In genomic region chr10:25616903-25617592, GRCh38 we compare ENCODE assay signal across 22 cellular contexts.
DNase-seq lines count a peak whose midpoint lies in the region; ATAC-seq and TF ChIP-seq lines count a peak whose summit lies in the region.
"Had no signal": no experiment of that assay in that cellular context is flagged by ENCODE, and none has a peak within 500 bp of the region (broad histone marks: within the 10 kb centered on the region; RNA-seq: fewer than 3 reads in every experiment).

No MANE protein-coding gene starts in this region.

- no peak overlapping the region for H4K91ac ChIP-seq in H9 (ENCODE audit: insufficient read length, low read depth, low read length)

- H3K9me3 ChIP-seq in psoas muscle (no peaks in the 10 kb centered on the region), skeletal muscle tissue (ENCODE audit: control insufficient read depth in 3 of 3, low read length in 3 of 3) (peaks cover 0 to 2% (median 0%) of the 10 kb centered on the region in 3 donors), prostate gland (no peaks in the 10 kb centered on the region), H9 (ENCODE audit: control insufficient read depth, low read depth, low read length) (no peaks in the 10 kb centered on the region)
- H3K9me3 ChIP-seq: BE2C, BLaER1 had no signal

- DNase-seq in neural crest cell (ENCODE audit: low read depth, low spot score) = no peak
- no peak for DNase-seq in psoas muscle
- DNase-seq in activated T-cell treated with anti-CD3 and anti-CD28 coated beads for 4 hours = no peak
- DNase-seq in prostate gland (ENCODE audit: low spot score) = no peak
- no peak for DNase-seq in H9
- DNase-seq: 8988T; ACHN; BE2C; CD4-positive, alpha-beta memory T cell; CD4-positive, CD25-positive, alpha-beta regulatory T cell; CD8-positive, alpha-beta memory T cell; COR-L47; DMS 273 treated with DMSO at 0.1 percent for 48 hours; DMS153; DMS53; DMS79; DND-41; EL; GF-D8 had no signal

- no peak overlapping the region for H4K8ac ChIP-seq in H9 (replicated peaks; ENCODE audit: insufficient read length, low read depth, low read length)

- H2AK5ac ChIP-seq in H9 (ENCODE audit: insufficient read length, low read length) = no peak overlapping the region

- H3K79me1 ChIP-seq in H9 (ENCODE audit: insufficient read depth, low read depth, low read length, poor library complexity, severe bottlenecking) = no peaks in the 10 kb centered on the region

- TF ChIP-seq CTCF in neural crest cell (conservative IDR thresholded peaks at IDR 0.05) (no peak), psoas muscle (IDR thresholded peaks at IDR 0.05) (no peak), prostate gland (IDR thresholded peaks at IDR 0.05) (no peak), H9 (conservative IDR thresholded peaks at IDR 0.05) (no peak)

- H3K27ac ChIP-seq in psoas muscle (peak overlapping the region; percentile 32), skeletal muscle tissue (ENCODE audit: low read depth, low read length) (peak overlapping the region; percentile 44), prostate gland (no peak overlapping the region), H9 (ENCODE audit: insufficient read length, low read depth, low read length) (no peak overlapping the region)
- H3K27ac ChIP-seq: BLaER1 had no signal

- no peak overlapping the region for H3K4me2 ChIP-seq in H9 (ENCODE audit: insufficient read depth, insufficient read length, low read length)
- H3K4me2 ChIP-seq: BLaER1 had no signal

- 45 to 82% (median 53%) methylated on average over 1 of the region's 1 CpG for WGBS in psoas muscle, 3 donors
- 81% methylated on average over 1 of the region's 1 CpG for WGBS in prostate gland
- WGBS in H9 (ENCODE audit: extremely low coverage, insufficient read length, low lambda C conversion rate) = no CpG with 5 or more reads among the region's 1 CpG

- H4K5ac ChIP-seq in H9 (ENCODE audit: insufficient read length, low read depth, low read length) = no peak overlapping the region

- H3K4me1 ChIP-seq in psoas muscle (no peaks in the 10 kb centered on the region), skeletal muscle tissue (ENCODE audit: control insufficient read depth in 3 of 3, insufficient read depth in 3 of 3, low read length in 3 of 3) (peaks cover 0 to 8% (median 4%) of the 10 kb centered on the region in 3 donors), prostate gland (replicated peaks) (no peaks in the 10 kb centered on the region), H9 (ENCODE audit: insufficient read depth, low read length) (no peaks in the 10 kb centered on the region)
- H3K4me1 ChIP-seq: BE2C, BLaER1 had no signal

- H3T11ph ChIP-seq in H9 (ENCODE audit: low read length) = no peak overlapping the region

- H3K23me2 ChIP-seq in H9 (ENCODE audit: insufficient read length, low read depth, low read length, poor library complexity, severe bottlenecking) = no peaks in the 10 kb centered on the region

- H3K9ac ChIP-seq in skeletal muscle tissue (ENCODE audit: low read depth in 1 of 3, low read length in 3 of 3) (no peak overlapping the region), H9 (ENCODE audit: extremely low read depth, insufficient read length, low read length) (no peak overlapping the region)
- H3K9ac ChIP-seq: BLaER1 had no signal

- no peak overlapping the region for H3K4me3 Mint-ChIP-seq in neural crest cell
- H3K4me3 Mint-ChIP-seq in H9 = no peak overlapping the region
- H3K4me3 Mint-ChIP-seq: CD14-positive monocyte; CD4-positive, alpha-beta memory T cell; CD4-positive, CD25-positive, alpha-beta regulatory T cell; CD8-positive, alpha-beta memory T cell had no signal

- TF ChIP-seq POLR2A in prostate gland (IDR thresholded peaks at IDR 0.05) = no peak

- no peaks in the 10 kb centered on the region for H4K20me1 ChIP-seq in H9 (ENCODE audit: control insufficient read depth, insufficient read depth, insufficient read length)
- H4K20me1 ChIP-seq: BLaER1 had no signal

- H2BK12ac ChIP-seq in H9 (ENCODE audit: insufficient read length, low read depth, low read length) = no peak overlapping the region

- no peaks in the 10 kb centered on the region for H3K79me2 ChIP-seq in H9 (ENCODE audit: insufficient read depth, low read length)

- no peaks in the 10 kb centered on the region for H3K27me3 ChIP-seq in psoas muscle (ENCODE audit: insufficient read depth in 3 of 3, low read length in 2 of 3)
- H3K27me3 ChIP-seq in skeletal muscle tissue (ENCODE audit: control insufficient read depth in 3 of 3, insufficient read depth in 3 of 3, low read length in 3 of 3) = no peaks in the 10 kb centered on the region
- no peaks in the 10 kb centered on the region for H3K27me3 ChIP-seq in prostate gland (replicated peaks; ENCODE audit: insufficient read depth)
- H3K27me3 ChIP-seq in H9 (ENCODE audit: insufficient read depth, low read length) = no peaks in the 10 kb centered on the region
- H3K27me3 ChIP-seq: BE2C, BLaER1 had no signal

- no peak overlapping the region for H3K14ac ChIP-seq in H9 (ENCODE audit: insufficient read depth, low read length)

- no peak overlapping the region for H3K4ac ChIP-seq in H9 (ENCODE audit: low read depth, low read length)

- H3K23ac ChIP-seq in H9 (ENCODE audit: insufficient read length, low read depth, low read length) = no peak overlapping the region

- H3K27ac Mint-ChIP-seq in neural crest cell (ENCODE audit: unreplicated experiment) (peak overlapping the region; percentile 45), H9 (no peak overlapping the region)
- H3K27ac Mint-ChIP-seq: CD14-positive monocyte; CD4-positive, alpha-beta memory T cell; CD4-positive, CD25-positive, alpha-beta regulatory T cell had no signal

- H3K27me3 Mint-ChIP-seq in neural crest cell (ENCODE audit: low read depth) (no peaks in the 10 kb centered on the region), H9 (ENCODE audit: low read depth) (no peaks in the 10 kb centered on the region)
- H3K27me3 Mint-ChIP-seq: CD4-positive, CD25-positive, alpha-beta regulatory T cell had no signal

- H3K56ac ChIP-seq in H9 (ENCODE audit: insufficient read length, low read depth, low read length) = no peak overlapping the region

- ATAC-seq in psoas muscle = peak in 3 of 4 donors; percentile 66 to 80 (median 72)

- H2AFZ ChIP-seq in H9 (ENCODE audit: low read length) = no peak overlapping the region

- no peak overlapping the region for H2BK120ac ChIP-seq in H9 (ENCODE audit: low read depth, low read length, poor library complexity, severe bottlenecking)

- H3K36me3 Mint-ChIP-seq in neural crest cell (ENCODE audit: low read depth) = peaks cover 3% of the 10 kb centered on the region
- no peaks in the 10 kb centered on the region for H3K36me3 Mint-ChIP-seq in H9 (ENCODE audit: insufficient read depth in 1 of 3, low read depth in 3 of 3)
- H3K36me3 Mint-ChIP-seq: CD14-positive monocyte; CD4-positive, alpha-beta memory T cell; CD4-positive, CD25-positive, alpha-beta regulatory T cell; CD8-positive, alpha-beta memory T cell had no signal

- H2BK15ac ChIP-seq in H9 (ENCODE audit: low read depth, low read length) = no peak overlapping the region

- H2BK20ac ChIP-seq in H9 (ENCODE audit: low read depth, low read length, poor library complexity, severe bottlenecking) = no peak overlapping the region

- no peak overlapping the region for H3K18ac ChIP-seq in H9 (ENCODE audit: insufficient read length, low read depth, low read length)

- intact Hi-C loops in psoas muscle (cut with DNase I) = no loop called here
- intact Hi-C loops in prostate gland (cut with DNase I) = no loop called here

- no peak overlapping the region for H2BK5ac ChIP-seq in H9 (ENCODE audit: insufficient read length, low read length)

- H3K4me1 Mint-ChIP-seq in neural crest cell (peaks cover 13% of the 10 kb centered on the region), H9 (no peaks in the 10 kb centered on the region)
- H3K4me1 Mint-ChIP-seq: CD14-positive monocyte; CD4-positive, alpha-beta memory T cell; CD4-positive, CD25-positive, alpha-beta regulatory T cell; CD8-positive, alpha-beta memory T cell had no signal

- H3K9me3 Mint-ChIP-seq in neural crest cell (peaks cover 20% of the 10 kb centered on the region), H9 (peaks cover 2 to 4% of the 10 kb centered on the region in 2 experiments; a peak in 2 of 5 replicates)

- H3K4me3 ChIP-seq in psoas muscle (no peak overlapping the region), skeletal muscle tissue (ENCODE audit: low read length in 3 of 3) (no peak overlapping the region), prostate gland (no peak overlapping the region)
- H3K4me3 ChIP-seq: BLaER1 had no signal

- no peaks in the 10 kb centered on the region for H3K36me3 ChIP-seq in psoas muscle (ENCODE audit: insufficient read depth in 1 of 2, low read depth in 1 of 2)
- no peaks in the 10 kb centered on the region for H3K36me3 ChIP-seq in skeletal muscle tissue (ENCODE audit: control insufficient read depth in 3 of 3, insufficient read depth in 3 of 3, low read length in 3 of 3)
- H3K36me3 ChIP-seq in prostate gland = no peaks in the 10 kb centered on the region
- H3K36me3 ChIP-seq: BE2C, BLaER1 had no signal

Comparison
In these comparisons a context has a peak if more than half of its experiments do, and no peak if none do; other contexts are left out.
1. H3K27ac ChIP-seq: peak in psoas muscle (single experiment) and skeletal muscle tissue (single experiment); none in prostate gland (0 of 2) and H9 (single experiment).